35 cellular contexts compared by ENCODE assay signal in genomic region chr1:56855190-56855589, GRCh38. TPM values are rescaled to one million over a fixed set of nuclear protein-coding genes. Genes with fewer than 3 reads are reported as not detected.
"Had no signal": no experiment of that assay in that cellular context is flagged by ENCODE, and none has a peak within 500 bp of the region (broad histone marks: within the 10 kb centered on the region; RNA-seq: fewer than 3 reads in every experiment).

No MANE protein-coding gene starts in this region.

- FAIRE-seq: colon, endometrium, islet of Langerhans, keratinocyte had no signal

- H3K4me3 ChIP-seq: coronary artery, dorsolateral prefrontal cortex, esophagus squamous epithelium, gastrocnemius medialis, heart right ventricle, left ventricle myocardium inferior, lower lobe of right lung, mucosa of descending colon had no signal

- H3K4me1 ChIP-seq: esophagus squamous epithelium, gastrocnemius medialis, heart right ventricle, left ventricle myocardium inferior, lower lobe of right lung had no signal

- H3K9me3 ChIP-seq: esophagus squamous epithelium, gastrocnemius medialis, heart right ventricle, left ventricle myocardium inferior, lower lobe of right lung, mucosa of descending colon had no signal

- H3K27me3 ChIP-seq: gastrocnemius medialis had no signal

- DNase-seq: dermis blood vessel endothelial cell; dorsolateral prefrontal cortex; effector CD8-positive, alpha-beta T cell; effector memory CD8-positive, alpha-beta T cell; endodermal cell; erythroblast; esophagus squamous epithelium; foreskin fibroblast; foreskin melanocyte; gastrocnemius medialis; glutamatergic neuron; head of caudate nucleus; heart right ventricle; hippocampal formation; left cardiac atrium; left ventricle myocardium inferior; lower lobe of right lung; mesenchymal stem cell; mucosa of descending colon; naive B cell; naive thymus-derived CD8-positive, alpha-beta T cell had no signal

- ATAC-seq: effector memory CD8-positive, alpha-beta T cell; esophagus mucosa; gastrocnemius medialis; heart right ventricle; left cardiac atrium; lower lobe of right lung; mucosa of descending colon; naive thymus-derived CD8-positive, alpha-beta T cell had no signal

- H3K27ac ChIP-seq: coronary artery, dorsolateral prefrontal cortex, epithelial cell of prostate, esophagus squamous epithelium, gastrocnemius medialis, heart right ventricle, left ventricle myocardium inferior, lower lobe of right lung had no signal

- H3K36me3 ChIP-seq: esophagus squamous epithelium, gastrocnemius medialis, heart right ventricle, left ventricle myocardium inferior, lower lobe of right lung had no signal

RNA-seq across cellular contexts. Expression of gene C8A, which starts 0.6 kb away (rescaled TPM):
- total RNA-seq: dermis blood vessel endothelial cell; endodermal cell; esophagus mucosa; esophagus squamous epithelium; glomerular endothelial cell; kidney epithelial cell; left cardiac atrium; left ventricle myocardium inferior; lower leg skin; lower lobe of right lung; lung microvascular endothelial cell; mesenteric fat pad; mesothelial cell of epicardium; mucosa of descending colon; myocyte; naive thymus-derived CD8-positive, alpha-beta T cell had no signal
- polyA plus RNA-seq: heart right ventricle; keratinocyte; naive thymus-derived CD8-positive, alpha-beta T cell had no signal

RNA-seq across cellular contexts. Expression of gene FYB2, which starts 36.0 kb away (rescaled TPM):
- total RNA-seq: dermis blood vessel endothelial cell; glomerular endothelial cell; kidney epithelial cell; lung microvascular endothelial cell; mesenteric fat pad; myocyte; naive thymus-derived CD8-positive, alpha-beta T cell had no signal
- polyA plus RNA-seq: keratinocyte; naive thymus-derived CD8-positive, alpha-beta T cell had no signal
